In the genomic region with DNA sequence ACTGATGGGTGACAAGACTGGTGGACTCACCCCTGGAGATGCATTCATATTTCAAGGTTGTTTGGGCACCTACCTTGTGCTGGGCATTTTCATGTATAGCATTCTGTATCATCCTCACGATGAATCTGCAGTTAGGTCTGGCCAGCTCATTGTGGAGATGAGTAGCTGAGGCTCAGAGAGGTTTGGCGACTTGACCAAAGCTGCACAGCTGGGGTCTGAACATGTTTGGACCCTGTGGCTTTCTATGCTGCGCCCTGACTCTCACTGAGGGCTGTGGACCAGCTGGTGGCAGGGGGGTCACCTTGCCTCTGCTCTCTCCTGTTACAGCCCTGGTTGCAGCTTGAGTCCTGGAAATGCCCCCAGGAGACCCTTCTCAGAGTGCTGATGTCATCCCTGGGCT, we compare ENCODE assay signal across 38 cellular contexts. TPM values are rescaled to one million over a fixed set of nuclear protein-coding genes. Genes with fewer than 3 reads are reported as not detected.
"Had no signal": no experiment of that assay in that cellular context is flagged by ENCODE, and none has a peak within 500 bp of the region (broad histone marks: within the 10 kb centered on the region; RNA-seq: fewer than 3 reads in every experiment).

No MANE protein-coding gene starts in this region.

- H3K27ac ChIP-seq: brain microvascular endothelial cell, KMS-11, PC-9, VCaP had no signal

- H3K9me3 Mint-ChIP-seq: activated B cell treated with CpG ODN at 0.5 μM for 24 hours; activated CD8-positive, alpha-beta T cell treated with anti-CD3 and anti-CD28 coated beads for 36 hours; activated T-cell treated with anti-CD3 and anti-CD28 coated beads, Interleukin-2, amount 50 U/mL, for 72 hours; activated T-helper 17 cell treated with anti-CD3 and anti-CD28 coated beads, Interleukin-2, amount 50 U/mL, for 72 hours had no signal

- H3K9ac ChIP-seq: KMS-11 had no signal

- H3K4me2 ChIP-seq: KMS-11, PC-9 had no signal

- H2AFZ ChIP-seq: PC-9 had no signal

- ATAC-seq: activated CD8-positive, alpha-beta T cell treated with anti-CD3 and anti-CD28 coated beads for 36 hours; activated T-cell treated with anti-CD3 and anti-CD28 coated beads, Interleukin-2, amount 50 U/mL, for 72 hours; activated T-helper 17 cell treated with anti-CD3 and anti-CD28 coated beads, Interleukin-2, amount 50 U/mL, for 72 hours had no signal

- H3K4me3 ChIP-seq: PC-9 had no signal

- H3K27ac Mint-ChIP-seq: activated B cell treated with CpG ODN at 0.5 μM for 24 hours; activated CD4-positive, alpha-beta T cell treated with anti-CD3 and anti-CD28 coated beads, Interleukin-2, amount 10 ng/mL, durations not matched to agents 24 days and 14 days; activated CD8-positive, alpha-beta T cell treated with anti-CD3 and anti-CD28 coated beads for 36 hours; activated naive CD8-positive, alpha-beta T cell treated with anti-CD3 and anti-CD28 coated beads for 36 hours; activated T-cell treated with anti-CD3 and anti-CD28 coated beads, Interleukin-2, amount 50 U/mL, for 72 hours; activated T-helper 17 cell treated with anti-CD3 and anti-CD28 coated beads, Interleukin-2, amount 50 U/mL, for 72 hours had no signal

- DNase-seq: activated B cell treated with CpG ODN at 0.5 μM for 24 hours; activated CD4-positive, alpha-beta T cell treated with anti-CD3 and anti-CD28 coated beads for 1 hour; activated CD4-positive, alpha-beta T cell treated with anti-CD3 and anti-CD28 coated beads, Interleukin-2, amount 10 ng/mL, durations not matched to agents 24 days and 14 days; activated CD4-positive, alpha-beta T cell treated with anti-CD3 and anti-CD28 coated beads, Interleukin-2, amount 50 U/mL, for 4 hours; activated CD8-positive, alpha-beta T cell treated with anti-CD3 and anti-CD28 coated beads for 36 hours; activated effector memory CD4-positive, alpha-beta T cell treated with anti-CD3 and anti-CD28 coated beads, Interleukin-2, amount 50 U/mL, for 16 hours; activated naive CD4-positive, alpha-beta T cell; activated naive CD4-positive, alpha-beta T cell treated with anti-CD3 and anti-CD28 coated beads, Interleukin-2, amount 50 U/mL, for 16 hours; activated naive CD8-positive, alpha-beta T cell treated with anti-CD3 and anti-CD28 coated beads for 36 hours; activated T-cell treated with anti-CD3 and anti-CD28 coated beads, Interleukin-2, amount 50 U/mL, for 1 hour; activated T-cell treated with anti-CD3 and anti-CD28 coated beads, Interleukin-2, amount 50 U/mL, for 72 hours; amniotic stem cell; aorta; brain microvascular endothelial cell; central memory CD4-positive, alpha-beta T cell; MM.1S; MV-4-11; NCI-H1092 treated with DMSO at 0.1 percent for 48 hours; NCI-H1417; NCI-H1694; NCI-H1930; NCI-H2081 treated with DMSO at 0.1 percent for 48 hours; NCI-H510A; NCI-H526; NCI-H748 treated with DMSO at 0.1 percent for 48 hours; NK-92 treated with Interleukin-12 subunit alpha and Interleukin-12 subunit beta, amount 100 ng/mL, for 24 hours; PC-9; Right ventricle myocardium superior; SW 1271; T-helper 1 cell; T-helper 2 cell; T-helper 9 cell had no signal

- H3K36me3 ChIP-seq: brain microvascular endothelial cell had no signal

- H3K4me3 Mint-ChIP-seq: activated B cell treated with CpG ODN at 0.5 μM for 24 hours; activated CD4-positive, alpha-beta T cell treated with anti-CD3 and anti-CD28 coated beads, Interleukin-2, amount 10 ng/mL, durations not matched to agents 24 days and 14 days; activated CD8-positive, alpha-beta T cell treated with anti-CD3 and anti-CD28 coated beads for 36 hours; activated naive CD8-positive, alpha-beta T cell treated with anti-CD3 and anti-CD28 coated beads for 36 hours; activated T-cell treated with anti-CD3 and anti-CD28 coated beads, Interleukin-2, amount 50 U/mL, for 72 hours; activated T-helper 17 cell treated with anti-CD3 and anti-CD28 coated beads, Interleukin-2, amount 50 U/mL, for 72 hours had no signal

- H3K36me3 Mint-ChIP-seq: activated naive CD8-positive, alpha-beta T cell treated with anti-CD3 and anti-CD28 coated beads for 36 hours had no signal

- H3K27me3 ChIP-seq: brain microvascular endothelial cell had no signal

RNA-seq across cellular contexts. Expression of a gene that starts 24.9 kb away (rescaled TPM):
- total RNA-seq: activated B cell treated with CpG ODN at 0.5 μM for 24 hours; activated CD4-positive, alpha-beta T cell treated with anti-CD3 and anti-CD28 coated beads, Interleukin-2, amount 10 ng/mL, durations not matched to agents 24 days and 14 days; activated CD8-positive, alpha-beta memory T cell treated with anti-CD3 and anti-CD28 coated beads for 36 hours; activated CD8-positive, alpha-beta T cell treated with anti-CD3 and anti-CD28 coated beads for 36 hours; activated naive CD8-positive, alpha-beta T cell treated with anti-CD3 and anti-CD28 coated beads for 36 hours; activated T-helper 17 cell treated with anti-CD3 and anti-CD28 coated beads, Interleukin-2, amount 50 U/mL, for 72 hours; aorta; cerebellum; LHCN-M2; PC-9; Right ventricle myocardium superior had no signal
- polyA plus RNA-seq: aorta had no signal
